In genomic region chr1:240611228-240611618, GRCh38 we compare ENCODE assay signal across 9 cellular contexts. TPM values are rescaled to one million over a fixed set of nuclear protein-coding genes. Genes with fewer than 3 reads are reported as not detected.
DNase-seq lines count a peak whose midpoint lies in the region; ATAC-seq, FAIRE-seq and TF ChIP-seq lines count a peak whose summit lies in the region.
"Had no signal": no experiment of that assay in that cellular context is flagged by ENCODE, and none has a peak within 500 bp of the region (broad histone marks: within the 10 kb centered on the region; RNA-seq: fewer than 3 reads in every experiment).

No MANE protein-coding gene starts in this region.

- H3K27me3 Mint-ChIP-seq in Caco-2 (ENCODE audit: insufficient read depth, unreplicated experiment): peaks cover 3% of the 10 kb centered on the region

- no peak for TF ChIP-seq CTCF in Caco-2 (IDR thresholded peaks at IDR 0.05; ENCODE audit: insufficient read depth in 1 of 2, low read depth in 1 of 2, low read length in 1 of 2, severe bottlenecking in 1 of 2, unreplicated experiment in 1 of 2)
- no peak for TF ChIP-seq CTCF in PC-9 (conservative IDR thresholded peaks at IDR 0.05)
- no peak for TF ChIP-seq CTCF in pancreas (IDR thresholded peaks at IDR 0.05)

- peak overlapping the region; percentile 84 for H3K4me3 Mint-ChIP-seq in Caco-2 (ENCODE audit: unreplicated experiment)

- POLR2A ChIA-PET in Caco-2 (lab: Charles Lee) (no interaction called here), PC-9 (lab: Charles Lee; ENCODE audit: unreplicated experiment) (no interaction called here)

- CTCF ChIA-PET in Caco-2 (lab: Charles Lee) (no interaction called here), PC-9 (lab: Charles Lee) (no interaction called here)

- H3K36me3 Mint-ChIP-seq in Caco-2 (ENCODE audit: insufficient read depth, unreplicated experiment): no peaks in the 10 kb centered on the region

- no peak for DNase-seq in Caco-2
- DNase-seq in PC-9: no peak
- DNase-seq in pancreas: no peak
- DNase-seq in NCI-H2227 (lab: John Stamatoyannopoulos, UW; ENCODE audit: unreplicated experiment): no peak

- H3K36me3 ChIP-seq in Caco-2 (ENCODE audit: control insufficient read depth, insufficient read depth, low read length): no peaks in the 10 kb centered on the region
- no peaks in the 10 kb centered on the region for H3K36me3 ChIP-seq in PC-9 (ENCODE audit: low read depth)
- H3K36me3 ChIP-seq in esophagus (ENCODE audit: control insufficient read depth in 2 of 2, insufficient read depth in 2 of 2, low read length in 1 of 2): no peaks in the 10 kb centered on the region
- no peaks in the 10 kb centered on the region for H3K36me3 ChIP-seq in pancreas

- H3K9me3 ChIP-seq in Caco-2 (no peaks in the 10 kb centered on the region), PC-9 (ENCODE audit: insufficient read depth, low read depth) (no peaks in the 10 kb centered on the region), esophagus (ENCODE audit: control insufficient read depth in 2 of 2, insufficient read depth in 1 of 2, low read depth in 1 of 2, low read length in 1 of 2) (no peaks in the 10 kb centered on the region), pancreas (no peaks in the 10 kb centered on the region)

- H3K4me2 ChIP-seq in PC-9: peak overlapping the region; percentile 14; the same call in 1 of the 2 replicates

- H3K27me3 ChIP-seq in Caco-2 (replicated peaks; ENCODE audit: control insufficient read depth, insufficient read depth, low read length) (no peaks in the 10 kb centered on the region; the same call in 1 of the 2 replicates), PC-9 (ENCODE audit: insufficient read depth, low read depth) (peaks cover 44% of the 10 kb centered on the region), esophagus (ENCODE audit: control insufficient read depth in 1 of 2, insufficient read depth in 2 of 2, low read length in 2 of 2) (no peaks in the 10 kb centered on the region), pancreas (peaks cover 0 to 24% (median 7%) of the 10 kb centered on the region in 4 donors)

- 16 to 17% methylated on average over 12 of the region's 12 CpGs for WGBS in esophagus, 2 donors
- WGBS in pancreas, 2 donors: 12% methylated on average over 12 of the region's 12 CpGs

- H3K27ac ChIP-seq in PC-9 (no peak overlapping the region), esophagus (ENCODE audit: low read depth in 2 of 2, low read length in 1 of 2) (peak overlapping the region in 1 of 2 donors; percentile 31), pancreas (no peak overlapping the region)

- H3K4me3 ChIP-seq in Caco-2 (ENCODE audit: low read depth, low read length) (peak overlapping the region; percentile 40), PC-9 (no peak overlapping the region), esophagus (ENCODE audit: low read depth in 1 of 2, low read length in 2 of 2) (peak overlapping the region; percentile 40 to 67), pancreas (peak overlapping the region in 3 of 4 donors; percentile 14 to 52 (median 32))

- H3K4me1 Mint-ChIP-seq in Caco-2 (ENCODE audit: low read depth, unreplicated experiment): peaks cover 14% of the 10 kb centered on the region

- ATAC-seq in pancreas (peak in 3 of 4 donors; percentile 11 to 54 (median 25)), HG03135 (IDR thresholded peaks at IDR 0.05; ENCODE audit: unreplicated experiment) (no peak), GM21515 (IDR thresholded peaks at IDR 0.05; ENCODE audit: unreplicated experiment) (no peak), HG03159 (IDR thresholded peaks at IDR 0.05; ENCODE audit: unreplicated experiment) (no peak)

- BruUV-seq in Caco-2 (replicated peaks; lab: Mats Ljungman, UMichigan): no TSS peak
- no TSS peak for BruUV-seq in PC-9 (replicated peaks; lab: Mats Ljungman, UMichigan)

- intact Hi-C loops in Caco-2 (cut with micrococcal nuclease; ENCODE audit: unreplicated experiment): loop anchor here (10.0 kb wide), 1 partner anchor 586 kb away; no protein-coding TSS in a partner anchor
- intact Hi-C loops in PC-9 (cut with micrococcal nuclease; ENCODE audit: unreplicated experiment): no loop called here
- intact Hi-C loops in pancreas (cut with DNase I): no loop called here

- no peaks in the 10 kb centered on the region for H3F3A ChIP-seq in PC-9 (ENCODE audit: insufficient read depth, low read depth)

- no peaks in the 10 kb centered on the region for H3K79me2 ChIP-seq in PC-9 (ENCODE audit: low read depth)

- no peaks in the 10 kb centered on the region for H3K9me3 Mint-ChIP-seq in Caco-2 (ENCODE audit: unreplicated experiment)
- H3K9me3 Mint-ChIP-seq: dendritic cell treated with granulocyte-macrophage colony-stimulating factor and Interleukin-4, amounts not matched to agents 40 ng/mL and 50 ng/mL, for 4 days had no signal

- H2AFZ ChIP-seq in PC-9: no peak overlapping the region

- no peak overlapping the region for H3K27ac Mint-ChIP-seq in Caco-2 (ENCODE audit: unreplicated experiment)
- H3K27ac Mint-ChIP-seq: dendritic cell treated with granulocyte-macrophage colony-stimulating factor and Interleukin-4, amounts not matched to agents 40 ng/mL and 50 ng/mL, for 4 days had no signal

- H3K9me2 ChIP-seq in PC-9 (ENCODE audit: insufficient read depth): no peaks in the 10 kb centered on the region

- H4K20me1 ChIP-seq in PC-9 (ENCODE audit: insufficient read depth): no peaks in the 10 kb centered on the region

- peaks cover 11% of the 10 kb centered on the region; the same call in 1 of the 2 replicates for H3K4me1 ChIP-seq in Caco-2
- H3K4me1 ChIP-seq in PC-9 (replicated peaks; ENCODE audit: insufficient read depth): no peaks in the 10 kb centered on the region
- no peaks in the 10 kb centered on the region for H3K4me1 ChIP-seq in esophagus (ENCODE audit: control insufficient read depth in 2 of 2, insufficient read depth in 2 of 2, low read length in 1 of 2)
- no peaks in the 10 kb centered on the region for H3K4me1 ChIP-seq in pancreas

- FAIRE-seq in pancreas (lab: Jason Lieb, UNC): no peak

RNA-seq across cellular contexts. Expression of gene GREM2, which starts 0.7 kb away (rescaled TPM):
- total RNA-seq in Caco-2 (2022) (0.36 and 0.51 TPM in 2 replicates), PC-9 (2021) (not detected in 2 replicates), pancreas (under 1 TPM in 5 of 6 donors, not detected in 1; 0.03 to 0.58 (median 0.12) TPM)
- polyA plus RNA-seq in esophagus (1 to 10 TPM; 1.0 to 3.5 TPM), pancreas (under 1 TPM; 0.27 to 0.31 TPM)

Comparison
In these comparisons a context has a peak if more than half of its experiments do, and no peak if none do; other contexts are left out.
1. ATAC-seq: peak in pancreas (3 of 4); none in HG03135 (single experiment), GM21515 (single experiment) and HG03159 (single experiment).